ENCODE assay signal across 1 cellular context in genomic region chr1:238653693-238654321, GRCh38.
TF ChIP-seq lines count a peak whose summit lies in the region.

No MANE protein-coding gene starts in this region.

TF ChIP-seq in HepG2, 621 proteins besides CTCF, POLR2A, EP300 and RAD21:
- no peak for TF ChIP-seq FOXA3 (CRISPR knock-in tag; IDR thresholded peaks at IDR 0.05)
- TF ChIP-seq ZFP1 (CRISPR knock-in tag; IDR thresholded peaks at IDR 0.05) = no peak
- TF ChIP-seq, protein P1, sequence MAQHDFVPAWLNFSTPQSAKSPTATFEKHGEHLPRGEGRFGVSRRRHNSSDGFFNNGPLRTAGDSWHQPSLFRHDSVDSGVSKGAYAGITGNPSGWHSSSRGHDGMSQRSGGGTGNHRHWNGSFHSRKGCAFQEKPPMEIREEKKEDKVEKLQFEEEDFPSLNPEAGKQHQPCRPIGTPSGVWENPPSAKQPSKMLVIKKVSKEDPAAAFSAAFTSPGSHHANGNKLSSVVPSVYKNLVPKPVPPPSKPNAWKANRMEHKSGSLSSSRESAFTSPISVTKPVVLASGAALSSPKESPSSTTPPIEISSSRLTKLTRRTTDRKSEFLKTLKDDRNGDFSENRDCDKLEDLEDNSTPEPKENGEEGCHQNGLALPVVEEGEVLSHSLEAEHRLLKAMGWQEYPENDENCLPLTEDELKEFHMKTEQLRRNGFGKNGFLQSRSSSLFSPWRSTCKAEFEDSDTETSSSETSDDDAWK (CRISPR knock-in tag; IDR thresholded peaks at IDR 0.05) = no peak
- no peak for TF ChIP-seq ARNT2 (CRISPR knock-in tag; IDR thresholded peaks at IDR 0.05; ENCODE audit: low read depth)
- no peak for TF ChIP-seq CBX1 (IDR thresholded peaks at IDR 0.05; ENCODE audit: low read depth)
- TF ChIP-seq ZNF20 (CRISPR knock-in tag; IDR thresholded peaks at IDR 0.05) = no peak
- TF ChIP-seq CBX2 (IDR thresholded peaks at IDR 0.05; ENCODE audit: low read depth, low read length) = no peak
- no peak for TF ChIP-seq CBX2 (CRISPR knock-in tag; IDR thresholded peaks at IDR 0.05; ENCODE audit: low read depth)
- TF ChIP-seq TBX3 (IDR thresholded peaks at IDR 0.05; ENCODE audit: borderline replicate concordance) = no peak
- TF ChIP-seq MEIS2 (CRISPR knock-in tag; IDR thresholded peaks at IDR 0.05) = no peak
- no peak for TF ChIP-seq ZHX2 (IDR thresholded peaks at IDR 0.05; ENCODE audit: low read depth)
- TF ChIP-seq ZHX2 (CRISPR knock-in tag; IDR thresholded peaks at IDR 0.05; ENCODE audit: borderline replicate concordance) = no peak
- no peak for TF ChIP-seq ZBTB3 (CRISPR knock-in tag; IDR thresholded peaks at IDR 0.05; ENCODE audit: borderline replicate concordance, low read depth)
